8 cellular contexts compared by ENCODE assay signal in the genomic region with DNA sequence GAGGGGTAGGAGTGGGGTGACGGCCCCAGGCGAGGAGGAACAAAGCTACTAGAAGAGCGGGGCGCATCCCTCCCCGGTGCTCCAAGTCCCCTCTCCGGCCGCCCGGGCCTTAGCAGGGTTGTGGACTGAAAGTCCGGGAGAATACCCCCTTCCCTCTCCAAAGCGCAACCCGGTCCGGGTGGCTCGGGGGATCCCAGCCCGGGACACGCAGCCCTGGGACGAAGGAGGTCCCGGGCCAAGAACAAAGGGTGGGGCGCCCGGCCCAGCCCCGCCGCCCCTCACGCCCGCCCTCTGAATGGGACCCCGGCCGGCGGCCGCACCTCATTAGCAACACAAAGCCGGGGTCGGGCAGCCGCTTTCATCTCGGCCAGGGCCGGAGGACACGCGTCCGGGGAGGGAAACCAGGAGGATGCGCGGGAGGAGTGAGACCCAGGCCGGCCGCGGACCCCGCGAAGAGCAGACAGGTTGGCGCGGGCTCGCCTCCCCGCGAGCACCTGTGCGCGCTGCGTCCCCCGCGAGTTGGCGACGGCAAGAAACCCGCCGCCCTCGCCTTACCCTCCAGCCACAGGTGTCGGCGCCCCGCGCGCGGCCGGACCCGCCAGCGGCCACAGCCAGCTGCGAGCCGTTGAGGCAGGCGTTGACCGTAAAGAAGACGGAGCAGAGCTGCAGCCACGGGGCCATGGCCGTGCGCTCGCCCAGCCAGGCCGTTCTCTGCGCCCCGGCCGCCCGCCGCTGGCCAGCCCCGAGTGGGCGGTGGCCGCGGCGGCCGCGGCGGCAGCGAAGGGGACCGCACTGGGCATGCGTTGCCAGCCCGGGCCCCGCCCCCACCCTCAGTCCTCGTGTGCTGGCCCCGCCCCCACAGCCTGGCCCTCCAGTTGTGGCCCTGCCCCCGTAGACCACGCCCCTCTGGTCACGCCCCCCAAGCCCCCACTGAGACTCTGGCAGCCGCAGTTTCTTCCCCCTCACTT. TPM values are rescaled to one million over a fixed set of nuclear protein-coding genes. Genes with fewer than 3 reads are reported as not detected.
DNase-seq lines count a peak whose midpoint lies in the region; ATAC-seq and TF ChIP-seq lines count a peak whose summit lies in the region.

A gene (minus strand): TSS at position 748 of the 968 bp plus-strand sequence. CDS start 67 bp downstream, at position 681.

- no peak for TF ChIP-seq CTCF in Calu3 (IDR thresholded peaks at IDR 0.05; ENCODE audit: unreplicated experiment)

- H3K9ac ChIP-seq in mucosa of stomach (ENCODE audit: low read length), result peak within 1 kb of the TSS; percentile 39

- H3K4me3 ChIP-seq in mucosa of stomach (ENCODE audit: low read length), result peak within 1 kb of the TSS; percentile 41

- peaks cover 27% of the 10 kb centered on the region for H3K27me3 ChIP-seq in mucosa of stomach (ENCODE audit: control insufficient read depth, insufficient read depth, low read length)

- H3K4me1 Mint-ChIP-seq in Calu3 (ENCODE audit: low read depth, unreplicated experiment), result peaks cover 14% of the 10 kb centered on the region
- peaks cover 11% of the 10 kb centered on the region for H3K4me1 Mint-ChIP-seq in activated CD8-positive, alpha-beta memory T cell treated with anti-CD3 and anti-CD28 coated beads, Interleukin-2, amount 10 ng/mL, durations not matched to agents 7 days and 5 days

- intact Hi-C loops in Calu3 (cut with micrococcal nuclease; ENCODE audit: unreplicated experiment), result loop anchor here (5.0 kb wide), 1 partner anchor 63 kb away; no protein-coding TSS in a partner anchor

- peaks cover 12% of the 10 kb centered on the region for H3K4me1 ChIP-seq in mucosa of stomach (ENCODE audit: control insufficient read depth, insufficient read depth, low read length)

- peak within 1 kb of the TSS; percentile 39 for H3K27ac Mint-ChIP-seq in Calu3 (ENCODE audit: unreplicated experiment)
- no peak within 1 kb of the TSS for H3K27ac Mint-ChIP-seq in activated CD8-positive, alpha-beta memory T cell treated with anti-CD3 and anti-CD28 coated beads, Interleukin-2, amount 10 ng/mL, durations not matched to agents 7 days and 5 days

- ATAC-seq in HG02571 (IDR thresholded peaks at IDR 0.05; ENCODE audit: unreplicated experiment) (peak; percentile 46), esophagus mucosa (peak; percentile 84), HG02870 (IDR thresholded peaks at IDR 0.05; ENCODE audit: unreplicated experiment) (no peak)
- ATAC-seq in activated CD8-positive, alpha-beta memory T cell treated with anti-CD3 and anti-CD28 coated beads, Interleukin-2, amount 10 ng/mL, durations not matched to agents 7 days and 5 days, result peak; percentile 73

- peaks cover 19% of the 10 kb centered on the region for H3K36me3 Mint-ChIP-seq in Calu3 (ENCODE audit: insufficient read depth, unreplicated experiment)
- H3K36me3 Mint-ChIP-seq in activated CD8-positive, alpha-beta memory T cell treated with anti-CD3 and anti-CD28 coated beads, Interleukin-2, amount 10 ng/mL, durations not matched to agents 7 days and 5 days, result peaks cover 1% of the 10 kb centered on the region

- H3K9me3 Mint-ChIP-seq in Calu3 (ENCODE audit: low read depth, unreplicated experiment), result no peaks in the 10 kb centered on the region
- no peaks in the 10 kb centered on the region for H3K9me3 Mint-ChIP-seq in activated CD8-positive, alpha-beta memory T cell treated with anti-CD3 and anti-CD28 coated beads, Interleukin-2, amount 10 ng/mL, durations not matched to agents 7 days and 5 days (ENCODE audit: low read depth)

- no peaks in the 10 kb centered on the region for H3K9me3 ChIP-seq in mucosa of stomach (ENCODE audit: control insufficient read depth, low read length)

- H3K4me3 Mint-ChIP-seq in Calu3 (ENCODE audit: low read depth, unreplicated experiment), result peak within 1 kb of the TSS; percentile 74
- H3K4me3 Mint-ChIP-seq in activated CD8-positive, alpha-beta memory T cell treated with anti-CD3 and anti-CD28 coated beads, Interleukin-2, amount 10 ng/mL, durations not matched to agents 7 days and 5 days, result peak within 1 kb of the TSS; percentile 60

- H3K27me3 Mint-ChIP-seq in Calu3 (ENCODE audit: unreplicated experiment), result peaks cover 59% of the 10 kb centered on the region
- peaks cover 84% of the 10 kb centered on the region for H3K27me3 Mint-ChIP-seq in activated CD8-positive, alpha-beta memory T cell treated with anti-CD3 and anti-CD28 coated beads, Interleukin-2, amount 10 ng/mL, durations not matched to agents 7 days and 5 days

- CTCF ChIA-PET in Calu3 (lab: Charles Lee), result no interaction called here
- CTCF ChIA-PET in activated CD8-positive, alpha-beta memory T cell treated with anti-CD3 and anti-CD28 coated beads, Interleukin-2, amount 10 ng/mL, durations not matched to agents 7 days and 5 days (lab: Charles Lee), result interaction anchor here (1.0 to 1.4 kb wide), 2 partner anchors 15 to 65 kb away, joined by 3 to 4 read pairs; no protein-coding TSS in a partner anchor

- no TSS peak for BruUV-seq in Calu3 (replicated peaks; lab: Mats Ljungman, UMichigan)

- no peaks in the 10 kb centered on the region for H3K36me3 ChIP-seq in mucosa of stomach (ENCODE audit: control insufficient read depth, insufficient read depth, low read length)

- DNase-seq in Calu3 (peak; percentile 82), NCI-H526 (lab: John Stamatoyannopoulos, UW) (peak; percentile 19 to 88)
- DNase-seq in activated CD8-positive, alpha-beta memory T cell treated with anti-CD3 and anti-CD28 coated beads, Interleukin-2, amount 10 ng/mL, durations not matched to agents 7 days and 5 days, result peak; percentile 68
- peak; percentile 41 to 47 for DNase-seq in stimulated activated CD8-positive, alpha-beta memory T cell treated with anti-CD3 and anti-CD28 coated beads, Interleukin-7, amount 100 ng/mL, for 48 hours (ENCODE audit: extremely low read depth in 1 of 2, low read depth in 1 of 2)

RNA-seq across cellular contexts. Expression of the gene that starts here (rescaled TPM):
- total RNA-seq in Calu3 (2022), result 2.0 and 2.2 TPM in 2 replicates
- under 1 TPM in 1 of 2 experiments, not detected in 1; 0.02 TPM for total RNA-seq in activated CD8-positive, alpha-beta memory T cell treated with anti-CD3 and anti-CD28 coated beads, Interleukin-2, amount 10 ng/mL, durations not matched to agents 7 days and 5 days
- 2.4 TPM for total RNA-seq in esophagus mucosa

Comparison
In these comparisons a context has a peak if more than half of its experiments do, and no peak if none do; other contexts are left out.
1. Peak in DNase-seq and ATAC-seq in activated CD8-positive, alpha-beta memory T cell treated with anti-CD3 and anti-CD28 coated beads, Interleukin-2, amount 10 ng/mL, durations not matched to agents 7 days and 5 days; RNA of the gene not detected or under 1 TPM.